22 cellular contexts compared by ENCODE assay signal in genomic region chr1:242086093-242086492, GRCh38.
A peak's percentile ranks its signal among the peaks of the same experiment; 100 is the strongest.
DNase-seq lines count a peak whose midpoint lies in the region; ATAC-seq and TF ChIP-seq lines count a peak whose summit lies in the region.
"Had no signal": no experiment of that assay in that cellular context is flagged by ENCODE, and none has a peak within 500 bp of the region (broad histone marks: within the 10 kb centered on the region; RNA-seq: fewer than 3 reads in every experiment).

No MANE protein-coding gene starts in this region.

- no peak overlapping the region for H3K4me3 Mint-ChIP-seq in mesothelial cell of epicardium
- H3K4me3 Mint-ChIP-seq: B cell; CD8-positive, alpha-beta memory T cell had no signal

- intact Hi-C loops in gastrocnemius medialis (cut with DNase I; ENCODE audit: low total_unique reads) = no loop called here

- H3K27me3 ChIP-seq in HUES64 (ENCODE audit: insufficient read depth, low read length) = no peaks in the 10 kb centered on the region
- H3K27me3 ChIP-seq in gastrocnemius medialis = no peaks in the 10 kb centered on the region

- DNase-seq in iPS DF 4.7 (ENCODE audit: extremely low read depth, low spot score) (peak; percentile 51), mesothelial cell of epicardium (ENCODE audit: low spot score in 2 of 2, unreplicated experiment in 2 of 2) (no peak), gastrocnemius medialis (no peak), NCI-H345 treated with DMSO at 0.1 percent for 48 hours (lab: John Stamatoyannopoulos, UW; ENCODE audit: unreplicated experiment) (no peak)
- DNase-seq in activated CD4-positive, alpha-beta T cell treated with anti-CD3 and anti-CD28 coated beads for 4 hours = no peak
- DNase-seq: CD8-positive, alpha-beta memory T cell; DMS 273 treated with DMSO at 0.1 percent for 48 hours; DMS79; EL; GF-D8; IMR-90; KG1; MM.1S; NCI-H2029 treated with DMSO at 0.1 percent for 48 hours; NCI-H526 treated with DMSO at 0.1 percent for 48 hours; SIG-M5 had no signal

- no peaks in the 10 kb centered on the region for H3K27me3 Mint-ChIP-seq in mesothelial cell of epicardium (ENCODE audit: low read depth)

- H3K9ac ChIP-seq in HUES64 (ENCODE audit: low read depth, low read length) = no peak overlapping the region

- H3K9me3 ChIP-seq in HUES64 (ENCODE audit: insufficient read depth, low read depth, low read length) = no peaks in the 10 kb centered on the region
- no peaks in the 10 kb centered on the region for H3K9me3 ChIP-seq in gastrocnemius medialis
- H3K9me3 ChIP-seq: A549 had no signal

- in situ Hi-C loops in gastrocnemius medialis (cut with MboI; ENCODE audit: low sequenced_read_pairs in 4 of 4) = no loop called here

- H3K4me1 ChIP-seq in HUES64 (ENCODE audit: insufficient read depth, low read length) = peaks cover 23% of the 10 kb centered on the region
- H3K4me1 ChIP-seq in gastrocnemius medialis = no peaks in the 10 kb centered on the region
- H3K4me1 ChIP-seq: A549 had no signal

- TF ChIP-seq POLR2A in gastrocnemius medialis (IDR thresholded peaks at IDR 0.05) = no peak

- H3K4me1 Mint-ChIP-seq in mesothelial cell of epicardium = peaks cover 11% of the 10 kb centered on the region
- H3K4me1 Mint-ChIP-seq: B cell; CD8-positive, alpha-beta memory T cell had no signal

- H3K27ac Mint-ChIP-seq in mesothelial cell of epicardium = peak overlapping the region; percentile 7
- H3K27ac Mint-ChIP-seq: B cell; CD8-positive, alpha-beta memory T cell had no signal

- ATAC-seq in gastrocnemius medialis (no peak), HG02840 (IDR thresholded peaks at IDR 0.05; ENCODE audit: low FRiP score, unreplicated experiment) (no peak)
- ATAC-seq: A549 had no signal

- no peaks in the 10 kb centered on the region for H3K9me3 Mint-ChIP-seq in mesothelial cell of epicardium
- H3K9me3 Mint-ChIP-seq: CD8-positive, alpha-beta memory T cell had no signal

- H3K27ac ChIP-seq in HUES64 (ENCODE audit: low read depth, low read length) = peak overlapping the region; percentile 28; the same call in 1 of the 2 replicates
- H3K27ac ChIP-seq in gastrocnemius medialis = no peak overlapping the region
- H3K27ac ChIP-seq: A549, C4-2B, SK-N-MC had no signal

- H3K36me3 ChIP-seq in HUES64 (ENCODE audit: insufficient read depth, low read length) (no peaks in the 10 kb centered on the region), gastrocnemius medialis (no peaks in the 10 kb centered on the region)

- 55% methylated on average over 3 of the region's 3 CpGs for WGBS in HUES64

- H3K36me3 Mint-ChIP-seq in mesothelial cell of epicardium = no peaks in the 10 kb centered on the region
- H3K36me3 Mint-ChIP-seq: CD8-positive, alpha-beta memory T cell had no signal

- no peak overlapping the region for H3K4me3 ChIP-seq in HUES64 (ENCODE audit: low read length)
- H3K4me3 ChIP-seq in gastrocnemius medialis = no peak overlapping the region
- H3K4me3 ChIP-seq: A549, SK-N-MC had no signal

- no peak for TF ChIP-seq CTCF in mesothelial cell of epicardium (IDR thresholded peaks at IDR 0.05; ENCODE audit: unreplicated experiment)
- no peak for TF ChIP-seq CTCF in gastrocnemius medialis (IDR thresholded peaks at IDR 0.05 in 4 of 5, conservative IDR thresholded peaks at IDR 0.05 in 1 of 5)
